Comparison of ENCODE assay signal across 12 cellular contexts in the genomic region with DNA sequence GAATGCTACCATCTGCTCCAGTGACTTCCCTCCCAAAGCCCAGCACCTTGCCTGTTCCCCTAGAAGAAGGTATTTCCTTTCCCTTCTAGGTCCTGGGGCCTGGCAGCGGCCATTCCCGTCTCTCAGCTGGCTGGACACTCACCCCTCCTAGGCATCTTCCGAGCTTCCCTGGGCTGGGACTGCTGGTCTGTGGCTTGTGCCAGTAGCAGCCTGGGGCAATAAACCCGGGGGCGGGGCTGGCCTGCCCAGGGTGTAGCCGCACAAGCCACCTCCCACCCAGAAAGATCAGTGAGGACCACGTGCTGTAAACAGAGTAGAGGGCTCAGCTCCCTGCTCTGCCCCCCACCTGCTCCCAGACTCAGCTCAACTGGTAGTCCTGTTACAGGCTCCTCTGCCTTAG. TPM values are rescaled to one million over a fixed set of nuclear protein-coding genes. Genes with fewer than 3 reads are reported as not detected.
DNase-seq lines count a peak whose midpoint lies in the region; ATAC-seq and TF ChIP-seq lines count a peak whose summit lies in the region.
"Had no signal": no experiment of that assay in that cellular context is flagged by ENCODE, and none has a peak within 500 bp of the region (broad histone marks: within the 10 kb centered on the region; RNA-seq: fewer than 3 reads in every experiment).

No MANE protein-coding gene starts in this region.

- no peak overlapping the region for H3K4me2 ChIP-seq in PC-3 (ENCODE audit: low read length)
- H3K4me2 ChIP-seq in osteoblast (ENCODE audit: insufficient read depth, low read length): no peak overlapping the region

- no peak for TF ChIP-seq EP300 in gastroesophageal sphincter (IDR thresholded peaks at IDR 0.05)

- H3K4me3 ChIP-seq in PC-3 (ENCODE audit: low read length) (no peak overlapping the region), gastroesophageal sphincter (no peak overlapping the region), osteoblast (ENCODE audit: insufficient read depth, low read length) (no peak overlapping the region)

- DNase-seq in EL: peak; percentile 61
- no peak for DNase-seq in PC-3
- DNase-seq in osteoblast (ENCODE audit: insufficient read length, low spot score, missing footprints): peak; percentile 81
- no peak for DNase-seq in erythroblast (lab: John Stamatoyannopoulos, UW)
- DNase-seq in germinal center (ENCODE audit: low spot score): no peak
- DNase-seq: activated CD8-positive, alpha-beta memory T cell treated with anti-CD3 and anti-CD28 coated beads, Interleukin-2, amount 10 ng/mL, durations not matched to agents 7 days and 5 days; H9; NCI-H187; stimulated activated naive CD4-positive, alpha-beta T cell treated with Interleukin-2 at 50 U/mL for 16 hours had no signal

- no TSS peak for BruUV-seq in PC-3 (replicated peaks; lab: Mats Ljungman, UMichigan)

- H2AFZ ChIP-seq in PC-3 (ENCODE audit: low read length) (no peak overlapping the region), osteoblast (ENCODE audit: low read length) (no peak overlapping the region)

- TF ChIP-seq CTCF in PC-3 (conservative IDR thresholded peaks at IDR 0.05; ENCODE audit: low read depth, low read length): no peak
- no peak for TF ChIP-seq CTCF in gastroesophageal sphincter (IDR thresholded peaks at IDR 0.05)
- TF ChIP-seq CTCF in osteoblast (IDR thresholded peaks at IDR 0.05; ENCODE audit: extremely low read depth, low read depth, low read length): no peak

- H3K9me2 ChIP-seq in PC-3 (replicated peaks; ENCODE audit: low read length): no peaks in the 10 kb centered on the region

- intact Hi-C loops in PC-3 (cut with micrococcal nuclease): no loop called here

- H3K36me3 ChIP-seq in PC-3 (ENCODE audit: low read depth, low read length): no peaks in the 10 kb centered on the region
- peaks cover 0 to 20% of the 10 kb centered on the region in 2 donors for H3K36me3 ChIP-seq in gastroesophageal sphincter
- H3K36me3 ChIP-seq in osteoblast (ENCODE audit: insufficient read depth, low read length): no peaks in the 10 kb centered on the region

- ATAC-seq in PC-3 (peak; percentile 18; the same call in 1 of the 2 replicates), gastroesophageal sphincter (peak; percentile 26), GM21786 (IDR thresholded peaks at IDR 0.05; ENCODE audit: unreplicated experiment) (no peak), HG03457 (IDR thresholded peaks at IDR 0.05; ENCODE audit: unreplicated experiment) (no peak)
- ATAC-seq: activated CD8-positive, alpha-beta memory T cell treated with anti-CD3 and anti-CD28 coated beads, Interleukin-2, amount 10 ng/mL, durations not matched to agents 7 days and 5 days had no signal

- CTCF ChIA-PET in PC-3 (lab: Charles Lee): interaction anchor here (0.6 kb wide), 1 partner anchor 81 kb away, joined by 3 read pairs; no protein-coding TSS in a partner anchor

- H3K9me3 ChIP-seq in PC-3 (ENCODE audit: low read length) (no peaks in the 10 kb centered on the region), gastroesophageal sphincter (no peaks in the 10 kb centered on the region), osteoblast (ENCODE audit: low read depth, low read length) (no peaks in the 10 kb centered on the region)

- H3F3A ChIP-seq in PC-3 (ENCODE audit: low read length, unreplicated experiment): no peaks in the 10 kb centered on the region

- POLR2A ChIA-PET in PC-3 (lab: Charles Lee; ENCODE audit: unreplicated experiment): no interaction called here

- TF ChIP-seq POLR2A in gastroesophageal sphincter (IDR thresholded peaks at IDR 0.05): no peak
- TF ChIP-seq POLR2A in erythroblast (IDR thresholded peaks at IDR 0.05; ENCODE audit: low read length): no peak

- WGBS in gastroesophageal sphincter (ENCODE audit: low coverage in 1 of 2), 2 donors: no CpG with 5 or more reads among the region's 7 CpGs

- no peak overlapping the region for H3K9ac ChIP-seq in PC-3 (ENCODE audit: low read length)

- no peaks in the 10 kb centered on the region for H4K20me1 ChIP-seq in PC-3 (ENCODE audit: low read length)
- H4K20me1 ChIP-seq in osteoblast (ENCODE audit: insufficient read depth, low read length): peaks cover 9% of the 10 kb centered on the region

- no peak overlapping the region for H3K27ac ChIP-seq in PC-3 (ENCODE audit: low read length)
- H3K27ac ChIP-seq in gastroesophageal sphincter: no peak overlapping the region
- no peak overlapping the region for H3K27ac ChIP-seq in osteoblast (ENCODE audit: low read depth, low read length)

- no peaks in the 10 kb centered on the region for H3K27me3 ChIP-seq in PC-3 (ENCODE audit: low read length)
- no peaks in the 10 kb centered on the region for H3K27me3 ChIP-seq in gastroesophageal sphincter
- no peaks in the 10 kb centered on the region for H3K27me3 ChIP-seq in osteoblast (ENCODE audit: insufficient read depth, low read length)

- H3K79me2 ChIP-seq in PC-3 (ENCODE audit: low read length) (no peaks in the 10 kb centered on the region), osteoblast (ENCODE audit: insufficient read depth, low read length) (no peaks in the 10 kb centered on the region)

- H3K4me1 ChIP-seq in PC-3 (ENCODE audit: insufficient read depth, low read length) (peaks cover 3% of the 10 kb centered on the region; the same call in 1 of the 2 replicates), gastroesophageal sphincter (peaks cover 0 to 10% (median 3%) of the 10 kb centered on the region in 3 donors), osteoblast (ENCODE audit: insufficient read depth, low read length) (no peaks in the 10 kb centered on the region)

RNA-seq across cellular contexts. Expression of a gene that starts 15.0 kb away (rescaled TPM):
- total RNA-seq in PC-3 (2014; rRNA removed) (2.1 and 3.7 TPM in 2 replicates), gastroesophageal sphincter (10 to 100 TPM in 1 of 4 donors, 1 to 10 TPM in 3; 3.4 to 15.3 (median 6.6) TPM), osteoblast (1.8 and 2.7 TPM in 2 replicates)

RNA-seq across cellular contexts. Expression of a gene that starts 22.1 kb away (rescaled TPM):
- total RNA-seq in PC-3 (2014; rRNA removed) (4.1 and 4.5 TPM in 2 replicates), gastroesophageal sphincter (10 to 100 TPM in 1 of 4 donors, 1 to 10 TPM in 1, not detected in 2; 1.7 to 17.5 TPM), osteoblast (not detected in 2 replicates)
- total RNA-seq: activated CD8-positive, alpha-beta memory T cell treated with anti-CD3 and anti-CD28 coated beads, Interleukin-2, amount 10 ng/mL, durations not matched to agents 7 days and 5 days had no signal

RNA-seq across cellular contexts. Expression of a gene that starts 30.5 kb away (rescaled TPM):
- total RNA-seq in PC-3 (2014; rRNA removed) (0.98 TPM in 1 of 2 replicates, not detected in the other), gastroesophageal sphincter (1 to 10 TPM in 1 of 4 donors, not detected in 3; 6.5 TPM), osteoblast (not detected in 2 replicates)
- total RNA-seq: activated CD8-positive, alpha-beta memory T cell treated with anti-CD3 and anti-CD28 coated beads, Interleukin-2, amount 10 ng/mL, durations not matched to agents 7 days and 5 days; H9 had no signal

Comparison
In these comparisons a context has a peak if more than half of its experiments do, and no peak if none do; other contexts are left out.
1. DNase-seq: peak in EL (single experiment) and osteoblast (single experiment); none in PC-3 (single experiment), erythroblast (0 of 2) and germinal center (single experiment).
2. ATAC-seq: peak in PC-3 (single experiment) and gastroesophageal sphincter (single experiment); none in GM21786 (single experiment) and HG03457 (single experiment).